Comparison of ENCODE assay signal across 8 cellular contexts in the genomic region with DNA sequence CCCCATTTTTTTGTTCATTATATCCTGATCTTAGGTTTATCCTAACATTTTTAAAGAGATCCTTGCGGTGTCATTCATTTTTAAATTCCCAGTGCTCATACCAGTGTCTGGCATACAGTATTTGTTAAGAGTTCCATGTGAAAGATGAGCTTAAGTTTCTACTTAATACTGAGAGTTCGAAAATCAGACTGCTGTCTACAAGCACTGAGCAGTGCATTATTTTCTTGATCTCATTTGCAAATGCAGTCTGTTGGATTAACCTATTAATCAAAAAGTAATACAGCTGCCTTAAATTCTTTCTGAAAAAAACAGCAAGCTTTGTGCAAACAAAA. TPM values are rescaled to one million over a fixed set of nuclear protein-coding genes. Genes with fewer than 3 reads are reported as not detected.
A peak's percentile ranks its signal among the peaks of the same experiment; 100 is the strongest.
DNase-seq lines count a peak whose midpoint lies in the region; ATAC-seq, FAIRE-seq and TF ChIP-seq lines count a peak whose summit lies in the region.

No MANE protein-coding gene starts in this region.

- peak overlapping the region; percentile 98 for H3K27ac ChIP-seq in GM23338 (ENCODE audit: low read depth)
- H3K27ac ChIP-seq in endothelial cell of umbilical vein (ENCODE audit: insufficient read depth, low read depth, low read length), result peak overlapping the region; percentile 81
- no peak overlapping the region for H3K27ac ChIP-seq in neutrophil

- H3K4me3 Mint-ChIP-seq in GM23338, result peak overlapping the region; percentile 96

- H3K4me1 ChIP-seq in GM23338 (ENCODE audit: insufficient read depth) (0 out of 2 replicates have a peak, but pooled peaks cover 5% of the 10 kb centered on the region), endothelial cell of umbilical vein (ENCODE audit: control insufficient read depth, extremely low read depth, insufficient read depth, low read length) (peaks cover 5% of the 10 kb centered on the region), neutrophil (ENCODE audit: control insufficient read depth in 1 of 2, insufficient read depth in 1 of 2, low read depth in 1 of 2, low read length in 1 of 2) (peaks cover 3 to 5% of the 10 kb centered on the region in 2 experiments)

- no TSS peak for BruUV-seq in endothelial cell of umbilical vein (replicated peaks; lab: Mats Ljungman, UMichigan)

- peak; percentile 2 for DNase-seq in GM12891 (ENCODE audit: insufficient read length, low spot score)
- no peak for DNase-seq in GM23338 (ENCODE audit: low spot score)
- no peak for DNase-seq in NB4 (ENCODE audit: low read depth)
- no peak for DNase-seq in endothelial cell of umbilical vein (ENCODE audit: low read depth, low spot score)
- DNase-seq in dedifferentiated amniotic fluid mesenchymal stem cell (ENCODE audit: extremely low spot score), result no peak
- DNase-seq in C1 segment of cervical spinal cord (lab: John Stamatoyannopoulos, UW), result no peak
- DNase-seq in activated CD4-positive, CD25-positive, alpha-beta regulatory T cell (lab: John Stamatoyannopoulos, UW), result no peak

- TF ChIP-seq POLR2A in GM12891 (IDR thresholded peaks at IDR 0.05; ENCODE audit: low read depth, low read length) (no peak), NB4 (IDR thresholded peaks at IDR 0.05; ENCODE audit: extremely low read depth, insufficient read length) (no peak), endothelial cell of umbilical vein (IDR thresholded peaks at IDR 0.05; ENCODE audit: low read depth, low read length) (no peak)

- H3K79me2 ChIP-seq in GM23338 (replicated peaks; ENCODE audit: insufficient read depth) (peaks cover 8% of the 10 kb centered on the region; the same call in 1 of the 2 replicates), endothelial cell of umbilical vein (ENCODE audit: control insufficient read depth, insufficient read depth, low read length) (no peaks in the 10 kb centered on the region)

- no peaks in the 10 kb centered on the region for H3K9me2 ChIP-seq in GM23338 (ENCODE audit: insufficient read depth)

- peak overlapping the region; percentile 94 for H3K9ac ChIP-seq in endothelial cell of umbilical vein (replicated peaks; ENCODE audit: extremely low read depth, insufficient read depth, low read length)

- H3K36me3 Mint-ChIP-seq in GM23338 (ENCODE audit: low read depth), result no peaks in the 10 kb centered on the region; the same call in 1 of the 3 replicates

- dilution Hi-C loops in endothelial cell of umbilical vein (cut with MboI; ENCODE audit: extremely low pct_ligation_motif_present, low sequenced_read_pairs), result no loop called here

- no peaks in the 10 kb centered on the region for H3K9me3 Mint-ChIP-seq in GM23338

- intact Hi-C loops in endothelial cell of umbilical vein (cut with micrococcal nuclease), result loop anchor here (1.0 to 2.0 kb wide), 4 partner anchors 8 to 63 kb away; partner anchors contain the start of gene FAXC

- H3K27me3 ChIP-seq in GM23338 (ENCODE audit: insufficient read depth) (no peaks in the 10 kb centered on the region), endothelial cell of umbilical vein (ENCODE audit: control insufficient read depth in 2 of 2, insufficient read depth in 2 of 2, low read length in 2 of 2) (no peaks in the 10 kb centered on the region), neutrophil (no peaks in the 10 kb centered on the region)

- H3K27ac Mint-ChIP-seq in GM23338, result peak overlapping the region; percentile 99

- CTCF ChIA-PET in endothelial cell of umbilical vein (lab: Charles Lee), result interaction anchor here (0.7 to 4.3 kb wide), 12 partner anchors 9 to 175 kb away, joined by 3 to 30 read pairs (median 4); partner anchors contain the start of genes CCNC and PNISR

- peaks cover 15% of the 10 kb centered on the region for H3K27me3 Mint-ChIP-seq in GM23338 (ENCODE audit: insufficient read depth, low read depth, poor library complexity)

- ATAC-seq in GM23338, result no peak

- POLR2A ChIA-PET in endothelial cell of umbilical vein (lab: Charles Lee), result interaction anchor here (0.9 to 1.4 kb wide), 6 partner anchors 9 to 175 kb away, joined by 3 to 6 read pairs (median 3); partner anchors contain the start of gene CCNC

- FAIRE-seq in GM12891 (lab: Jason Lieb, UNC), result no peak
- FAIRE-seq in endothelial cell of umbilical vein (lab: Jason Lieb, UNC), result peak; percentile 53

- H3K4me3 ChIP-seq in GM23338 (peak overlapping the region; percentile 82), NB4 (ENCODE audit: low read depth, low read length) (peak overlapping the region; percentile 92), endothelial cell of umbilical vein (replicated peaks in 1 of 3; ENCODE audit: insufficient read depth in 1 of 3, low read depth in 1 of 3, low read length in 3 of 3) (peak overlapping the region; percentile 59 to 98 (median 84)), neutrophil (ENCODE audit: low read depth in 1 of 2, low read length in 1 of 2) (peak overlapping the region; percentile 57 to 64)

- H3K4me1 Mint-ChIP-seq in GM23338, result peaks cover 4% of the 10 kb centered on the region

- H3K9me1 ChIP-seq in endothelial cell of umbilical vein (replicated peaks; ENCODE audit: control insufficient read depth, extremely low read depth, insufficient read depth, low read length), result no peaks in the 10 kb centered on the region

- H2AFZ ChIP-seq in GM23338, result peak overlapping the region; percentile 84; the same call in 1 of the 2 replicates
- H2AFZ ChIP-seq in endothelial cell of umbilical vein (ENCODE audit: low read depth, low read length), result peak overlapping the region; percentile 88

- H4K20me1 ChIP-seq in GM23338 (replicated peaks; ENCODE audit: insufficient read depth) (no peaks in the 10 kb centered on the region), endothelial cell of umbilical vein (replicated peaks; ENCODE audit: control insufficient read depth, extremely low read depth, insufficient read depth, low read length) (no peaks in the 10 kb centered on the region)

- H3K36me3 ChIP-seq in GM23338 (ENCODE audit: insufficient read depth) (no peaks in the 10 kb centered on the region; the same call in 1 of the 2 replicates), endothelial cell of umbilical vein (ENCODE audit: control insufficient read depth in 2 of 2, extremely low read depth in 1 of 2, insufficient read depth in 2 of 2, low read length in 2 of 2) (no peaks in the 10 kb centered on the region), neutrophil (peaks cover 15% of the 10 kb centered on the region)

- TF ChIP-seq CTCF in GM23338 (conservative IDR thresholded peaks at IDR 0.05; ENCODE audit: low read depth in 2 of 2), result no peak
- TF ChIP-seq CTCF in NB4 (IDR thresholded peaks at IDR 0.05; ENCODE audit: low read depth, low read length), result no peak
- no peak for TF ChIP-seq CTCF in endothelial cell of umbilical vein (IDR thresholded peaks at IDR 0.05; ENCODE audit: extremely low read depth in 1 of 2, insufficient read depth in 1 of 2, low read depth in 1 of 2, low read length in 2 of 2)
- no peak for TF ChIP-seq CTCF in neutrophil (IDR thresholded peaks at IDR 0.05)

- H3K4me2 ChIP-seq in GM23338 (peak overlapping the region; percentile 84), endothelial cell of umbilical vein (ENCODE audit: insufficient read depth, low read length) (peak overlapping the region; percentile 86)

- H3K9me3 ChIP-seq in endothelial cell of umbilical vein (replicated peaks; ENCODE audit: control insufficient read depth, insufficient read depth, low read length) (no peaks in the 10 kb centered on the region), neutrophil (no peaks in the 10 kb centered on the region)

- peaks cover 19% of the 10 kb centered on the region; the same call in 1 of the 2 replicates for H3F3A ChIP-seq in GM23338 (replicated peaks; ENCODE audit: low read depth)

TF ChIP-seq in endothelial cell of umbilical vein, 7 proteins besides CTCF, POLR2A, EP300 and RAD21 (continues in another document):
- no peak for TF ChIP-seq JUN (IDR thresholded peaks at IDR 0.05; ENCODE audit: borderline replicate concordance, insufficient read depth, insufficient read length, low read depth)

RNA-seq across cellular contexts. Expression of gene COQ3, which starts 0.7 kb away (rescaled TPM):
- polyA plus RNA-seq in GM12891 (2012; ENCODE audit: low read depth, missing spikeins), result 12.1 TPM
- total RNA-seq in GM23338 (2014; rRNA removed; shearing (Covaris generic)), result 10.6 and 11.8 TPM in 2 replicates
- 22.5 and 24.9 TPM in 2 replicates for polyA plus RNA-seq in GM23338 (2016; fragmentation: Nextera tagmentation; extraction: Ambion mirVana)
- 7.5 and 9.1 TPM in 2 replicates for total RNA-seq in endothelial cell of umbilical vein
- 3.2 and 4.0 TPM in 2 replicates for polyA plus RNA-seq in endothelial cell of umbilical vein
- 5.8 and 6.1 TPM in 2 replicates for polyA plus RNA-seq in endothelial cell of umbilical vein (2011; cell fraction: cytosol; rRNA removed)
- 5.6 and 7.4 TPM in 2 replicates for polyA plus RNA-seq in endothelial cell of umbilical vein (2011; cell fraction: nucleus; rRNA removed)
- polyA plus RNA-seq in endothelial cell of umbilical vein (2012), result 6.6 and 9.7 TPM in 2 replicates
- 2.9 and 4.2 TPM in 2 replicates for polyA minus RNA-seq in endothelial cell of umbilical vein
- 6.5 TPM for polyA minus RNA-seq in endothelial cell of umbilical vein (2011; cell fraction: cytosol; rRNA and poly(A)+ RNA removed)
- polyA minus RNA-seq in endothelial cell of umbilical vein (2011; cell fraction: nucleus; rRNA and poly(A)+ RNA removed), result 0.43 and 1.3 TPM in 2 replicates

RNA-seq across cellular contexts. Expression of gene PNISR, which starts 31.8 kb away (rescaled TPM):
- 98.7 TPM for polyA plus RNA-seq in GM12891 (2012; ENCODE audit: low read depth, missing spikeins)
- 124 and 135 TPM in 2 replicates for total RNA-seq in GM23338 (2014; rRNA removed; shearing (Covaris generic))
- polyA plus RNA-seq in GM23338 (2016; fragmentation: Nextera tagmentation; extraction: Ambion mirVana) (241 and 270 TPM in 2 replicates), endothelial cell of umbilical vein (19.1 and 34.6 TPM in 2 replicates)
- 79.9 and 106 TPM in 2 replicates for total RNA-seq in endothelial cell of umbilical vein
- 13.5 and 17.4 TPM in 2 replicates for polyA plus RNA-seq in endothelial cell of umbilical vein (2011; cell fraction: cytosol; rRNA removed)
- polyA plus RNA-seq in endothelial cell of umbilical vein (2011; cell fraction: nucleus; rRNA removed), result 243 and 274 TPM in 2 replicates
- polyA plus RNA-seq in endothelial cell of umbilical vein (2012), result 51.8 and 68.7 TPM in 2 replicates
- polyA minus RNA-seq in endothelial cell of umbilical vein, result 54.1 and 55.4 TPM in 2 replicates
- polyA minus RNA-seq in endothelial cell of umbilical vein (2011; cell fraction: cytosol; rRNA and poly(A)+ RNA removed), result 13.4 TPM
- 145 and 205 TPM in 2 replicates for polyA minus RNA-seq in endothelial cell of umbilical vein (2011; cell fraction: nucleus; rRNA and poly(A)+ RNA removed)

RNA-seq across cellular contexts. Expression of gene FAXC, which starts 43.9 kb away (rescaled TPM):
- not detected for polyA plus RNA-seq in GM12891 (2012; ENCODE audit: low read depth, missing spikeins)
- total RNA-seq in GM23338 (2014; rRNA removed; shearing (Covaris generic)), result 10.5 and 18.3 TPM in 2 replicates
- 15.2 and 15.7 TPM in 2 replicates for polyA plus RNA-seq in GM23338 (2016; fragmentation: Nextera tagmentation; extraction: Ambion mirVana)
- total RNA-seq in endothelial cell of umbilical vein, result 3.6 and 8.4 TPM in 2 replicates
- 2.8 and 3.4 TPM in 2 replicates for polyA plus RNA-seq in endothelial cell of umbilical vein
- polyA plus RNA-seq in endothelial cell of umbilical vein (2011; cell fraction: cytosol; rRNA removed), result 2.8 and 3.6 TPM in 2 replicates
- polyA plus RNA-seq in endothelial cell of umbilical vein (2011; cell fraction: nucleus; rRNA removed), result 3.3 and 3.6 TPM in 2 replicates
- polyA plus RNA-seq in endothelial cell of umbilical vein (2012), result 2.1 and 2.7 TPM in 2 replicates
- 1.3 and 5.7 TPM in 2 replicates for polyA minus RNA-seq in endothelial cell of umbilical vein
- polyA minus RNA-seq in endothelial cell of umbilical vein (2011; cell fraction: cytosol; rRNA and poly(A)+ RNA removed), result not detected
- 0.58 and 1.3 TPM in 2 replicates for polyA minus RNA-seq in endothelial cell of umbilical vein (2011; cell fraction: nucleus; rRNA and poly(A)+ RNA removed)
